ENCODE assay signal across 27 cellular contexts in genomic region chr1:209341689-209342420, GRCh38.
"Had no signal": no experiment of that assay in that cellular context is flagged by ENCODE, and none has a peak within 500 bp of the region (broad histone marks: within the 10 kb centered on the region; RNA-seq: fewer than 3 reads in every experiment).

No MANE protein-coding gene starts in this region.

- DNase-seq: activated CD4-positive, alpha-beta T cell treated with anti-CD3 and anti-CD28 coated beads for 36 hours; activated CD4-positive, alpha-beta T cell treated with anti-CD3 and anti-CD28 coated beads, Interleukin-2, amount 10 ng/mL, durations not matched to agents 7 days and 5 days; activated CD4-positive, alpha-beta T cell treated with anti-CD3 and anti-CD28 coated beads, Interleukin-2, amount 50 U/mL, for 48 hours; activated CD8-positive, alpha-beta T cell treated with anti-CD3 and anti-CD28 coated beads, Interleukin-2, amount 10 ng/mL, durations not matched to agents 7 days and 5 days; activated gamma-delta T cell; activated naive CD4-positive, alpha-beta T cell treated with Interleukin-2 at 50 U/mL for 16 hours; activated T-cell treated with anti-CD3 and anti-CD28 coated beads, Interleukin-2, amount 50 U/mL, for 24 hours; NCI-H1092 treated with DMSO at 0.1 percent for 48 hours; NCI-H1417; NCI-H146; NCI-H187; NCI-H2029 treated with DMSO at 0.1 percent for 48 hours; NCI-H2107; NCI-H2171; NCI-H526 treated with DMSO at 0.1 percent for 48 hours; NCI-H774; SIG-M5 had no signal

- H3K4me1 Mint-ChIP-seq: activated CD4-positive, alpha-beta T cell treated with anti-CD3 and anti-CD28 coated beads for 36 hours; activated CD4-positive, alpha-beta T cell treated with anti-CD3 and anti-CD28 coated beads, Interleukin-2, amount 10 ng/mL, durations not matched to agents 7 days and 5 days had no signal

- ATAC-seq: activated CD4-positive, alpha-beta T cell treated with anti-CD3 and anti-CD28 coated beads for 36 hours; activated CD4-positive, CD25-positive, alpha-beta regulatory T cell treated with anti-CD3 and anti-CD28 coated beads, Interleukin-2, amount 50 U/mL, for 24 hours; activated CD8-positive, alpha-beta T cell treated with anti-CD3 and anti-CD28 coated beads, Interleukin-2, amount 10 ng/mL, durations not matched to agents 7 days and 5 days; activated naive CD4-positive, alpha-beta T cell treated with anti-CD3 and anti-CD28 coated beads, Interleukin-2, amount 50 U/mL, for 72 hours; Right ventricle myocardium inferior had no signal

- H3K27ac ChIP-seq: adrenal gland, KMS-11, RWPE1 had no signal

- H3K36me3 Mint-ChIP-seq: activated naive CD4-positive, alpha-beta T cell treated with anti-CD3 and anti-CD28 coated beads, Interleukin-2, amount 50 U/mL, for 72 hours; brain had no signal

- H3K9me3 ChIP-seq: adrenal gland had no signal

- H3K27ac Mint-ChIP-seq: activated CD4-positive, alpha-beta T cell treated with anti-CD3 and anti-CD28 coated beads for 36 hours; activated CD4-positive, alpha-beta T cell treated with anti-CD3 and anti-CD28 coated beads, Interleukin-2, amount 10 ng/mL, durations not matched to agents 7 days and 5 days; activated CD8-positive, alpha-beta T cell treated with anti-CD3 and anti-CD28 coated beads, Interleukin-2, amount 10 ng/mL, durations not matched to agents 7 days and 5 days; activated naive CD4-positive, alpha-beta T cell treated with anti-CD3 and anti-CD28 coated beads, Interleukin-2, amount 50 U/mL, for 72 hours; activated T-cell treated with anti-CD3 and anti-CD28 coated beads, Interleukin-2, amount 50 U/mL, for 24 hours; activated T-helper 2 cell treated with anti-CD3 and anti-CD28 coated beads, Interferon-gamma antibody, Interleukin-2, Interleukin-4, amounts not matched to agents 10 μg/mL and 5 μg/mL and 100 μg/mL, durations not matched to agents 14 hours and 24 hours and 36 hours; T-helper 1 cell treated with Interleukin-12 subunit alpha and Interleukin-12 subunit beta and Interleukin-4 antibody, amounts not matched to agents 30 μg/mL and 1 μg/mL, for 36 hours; T-helper 2 cell treated with Interferon-gamma antibody and Interleukin-4, amounts not matched to agents 5 μg/mL and 100 μg/mL, for 36 hours had no signal

- H3K4me3 ChIP-seq: adrenal gland had no signal

- H3K4me2 ChIP-seq: KMS-11 had no signal

- H3K36me3 ChIP-seq: adrenal gland had no signal

- H3K4me3 Mint-ChIP-seq: activated CD4-positive, alpha-beta T cell treated with anti-CD3 and anti-CD28 coated beads for 36 hours; activated CD4-positive, alpha-beta T cell treated with anti-CD3 and anti-CD28 coated beads, Interleukin-2, amount 10 ng/mL, durations not matched to agents 7 days and 5 days; activated CD8-positive, alpha-beta T cell treated with anti-CD3 and anti-CD28 coated beads, Interleukin-2, amount 10 ng/mL, durations not matched to agents 7 days and 5 days; activated T-cell treated with anti-CD3 and anti-CD28 coated beads, Interleukin-2, amount 50 U/mL, for 24 hours; T-helper 1 cell treated with Interleukin-12 subunit alpha and Interleukin-12 subunit beta and Interleukin-4 antibody, amounts not matched to agents 30 μg/mL and 1 μg/mL, for 36 hours; T-helper 2 cell treated with Interferon-gamma antibody and Interleukin-4, amounts not matched to agents 5 μg/mL and 100 μg/mL, for 36 hours had no signal

- H3K27me3 ChIP-seq: adrenal gland had no signal

- H3K9me3 Mint-ChIP-seq: activated CD4-positive, alpha-beta T cell treated with anti-CD3 and anti-CD28 coated beads, Interleukin-2, amount 10 ng/mL, durations not matched to agents 7 days and 5 days; activated naive CD4-positive, alpha-beta T cell treated with anti-CD3 and anti-CD28 coated beads, Interleukin-2, amount 50 U/mL, for 72 hours; activated T-cell treated with anti-CD3 and anti-CD28 coated beads, Interleukin-2, amount 50 U/mL, for 24 hours; activated T-helper 2 cell treated with anti-CD3 and anti-CD28 coated beads, Interferon-gamma antibody, Interleukin-2, Interleukin-4, amounts not matched to agents 10 μg/mL and 5 μg/mL and 100 μg/mL, durations not matched to agents 14 hours and 24 hours and 36 hours; T-helper 1 cell treated with Interleukin-12 subunit alpha and Interleukin-12 subunit beta and Interleukin-4 antibody, amounts not matched to agents 30 μg/mL and 1 μg/mL, for 36 hours; T-helper 2 cell treated with Interferon-gamma antibody and Interleukin-4, amounts not matched to agents 5 μg/mL and 100 μg/mL, for 36 hours had no signal
